ENCODE assay signal across 9 cellular contexts in genomic region chr18:13629841-13630747, GRCh38.
DNase-seq lines count a peak whose midpoint lies in the region; ATAC-seq and TF ChIP-seq lines count a peak whose summit lies in the region.
"Had no signal": no experiment of that assay in that cellular context is flagged by ENCODE, and none has a peak within 500 bp of the region (broad histone marks: within the 10 kb centered on the region; RNA-seq: fewer than 3 reads in every experiment).

No MANE protein-coding gene starts in this region.

- H3K9ac ChIP-seq in H9 (ENCODE audit: extremely low read depth, insufficient read length, low read length), result no peak overlapping the region
- no peak overlapping the region for H3K9ac ChIP-seq in colonic mucosa (ENCODE audit: low read depth in 2 of 2, low read length in 2 of 2)

- no peak overlapping the region for H2BK12ac ChIP-seq in H9 (ENCODE audit: insufficient read length, low read depth, low read length)

- H3K4me1 ChIP-seq in H9 (ENCODE audit: insufficient read depth, low read length), result no peaks in the 10 kb centered on the region
- H3K4me1 ChIP-seq in colonic mucosa, result no peaks in the 10 kb centered on the region

- H2BK120ac ChIP-seq in H9 (ENCODE audit: low read depth, low read length, poor library complexity, severe bottlenecking), result no peak overlapping the region

- H3K27me3 ChIP-seq in H9 (ENCODE audit: insufficient read depth, low read length) (no peaks in the 10 kb centered on the region), colonic mucosa (no peaks in the 10 kb centered on the region)

- no peaks in the 10 kb centered on the region for H3K23me2 ChIP-seq in H9 (ENCODE audit: insufficient read length, low read depth, low read length, poor library complexity, severe bottlenecking)

- TF ChIP-seq CTCF in H9 (conservative IDR thresholded peaks at IDR 0.05), result peak; percentile 90
- peak; percentile 68 for TF ChIP-seq CTCF in colonic mucosa (IDR thresholded peaks at IDR 0.05)

- intact Hi-C loops in colonic mucosa (cut with DNase I), result loop anchor here (5.0 to 10.0 kb wide), 4 partner anchors 73 to 515 kb away; partner anchors contain the start of gene LDLRAD4

- no peaks in the 10 kb centered on the region for H3K36me3 ChIP-seq in colonic mucosa
- H3K36me3 ChIP-seq: neutrophil had no signal

- no peaks in the 10 kb centered on the region for H3K79me2 ChIP-seq in H9 (ENCODE audit: insufficient read depth, low read length)

- H2AK5ac ChIP-seq in H9 (ENCODE audit: insufficient read length, low read length), result no peak overlapping the region

- no peaks in the 10 kb centered on the region for H3K9me3 ChIP-seq in H9 (ENCODE audit: control insufficient read depth, low read depth, low read length)
- H3K9me3 ChIP-seq in colonic mucosa, result no peaks in the 10 kb centered on the region

- no peak overlapping the region for H3K4ac ChIP-seq in H9 (ENCODE audit: low read depth, low read length)

- peak; percentile 51 for DNase-seq in activated CD8-positive, alpha-beta memory T cell treated with anti-CD3 and anti-CD28 coated beads, Interleukin-2, amount 50 U/mL, for 4 hours
- DNase-seq in activated CD8-positive, alpha-beta memory T cell treated with anti-CD3 and anti-CD28 coated beads, Interleukin-2, amount 50 U/mL, for 48 hours, result no peak
- DNase-seq in H9 (peak; percentile 67), NAMALWA (ENCODE audit: low spot score) (peak; percentile 84), colonic mucosa (peak; percentile 49), left kidney (ENCODE audit: low read depth, low spot score) (peak; percentile 92)
- DNase-seq in T-helper 2 cell treated with Interferon-gamma antibody and Interleukin-4, amounts not matched to agents 5 μg/mL and 100 μg/mL, for 36 hours (ENCODE audit: low spot score), result peak; percentile 32

- H3K4me1 Mint-ChIP-seq in H9, result peaks cover 8 to 11% of the 10 kb centered on the region in 2 experiments
- peaks cover 14% of the 10 kb centered on the region for H3K4me1 Mint-ChIP-seq in T-helper 2 cell treated with Interferon-gamma antibody and Interleukin-4, amounts not matched to agents 5 μg/mL and 100 μg/mL, for 36 hours (ENCODE audit: low read depth)
- H3K4me1 Mint-ChIP-seq in stimulated activated memory B cell treated with anti-CD40 and anti-IgM and Interleukin-4, amounts not matched to agents 10 μg/mL and 1 μg/mL and 100 μg/mL, for 72 hours, result peaks cover 19% of the 10 kb centered on the region

- H3K4me3 Mint-ChIP-seq in H9, result no peak overlapping the region
- no peak overlapping the region for H3K4me3 Mint-ChIP-seq in T-helper 2 cell treated with Interferon-gamma antibody and Interleukin-4, amounts not matched to agents 5 μg/mL and 100 μg/mL, for 36 hours
- no peak overlapping the region for H3K4me3 Mint-ChIP-seq in stimulated activated memory B cell treated with anti-CD40 and anti-IgM and Interleukin-4, amounts not matched to agents 10 μg/mL and 1 μg/mL and 100 μg/mL, for 72 hours

- no peak overlapping the region for H3K14ac ChIP-seq in H9 (ENCODE audit: insufficient read depth, low read length)

- H2BK5ac ChIP-seq in H9 (ENCODE audit: insufficient read length, low read length), result no peak overlapping the region

- no peak overlapping the region for H3K4me2 ChIP-seq in H9 (ENCODE audit: insufficient read depth, insufficient read length, low read length)

- H4K20me1 ChIP-seq in H9 (ENCODE audit: control insufficient read depth, insufficient read depth, insufficient read length), result no peaks in the 10 kb centered on the region

- no peak overlapping the region for H4K5ac ChIP-seq in H9 (ENCODE audit: insufficient read length, low read depth, low read length)

- no peak overlapping the region for H4K8ac ChIP-seq in H9 (replicated peaks; ENCODE audit: insufficient read length, low read depth, low read length)

- H2BK15ac ChIP-seq in H9 (ENCODE audit: low read depth, low read length), result no peak overlapping the region

- H3K27ac Mint-ChIP-seq in H9, result no peak overlapping the region
- no peak overlapping the region for H3K27ac Mint-ChIP-seq in T-helper 2 cell treated with Interferon-gamma antibody and Interleukin-4, amounts not matched to agents 5 μg/mL and 100 μg/mL, for 36 hours
- H3K27ac Mint-ChIP-seq in stimulated activated memory B cell treated with anti-CD40 and anti-IgM and Interleukin-4, amounts not matched to agents 10 μg/mL and 1 μg/mL and 100 μg/mL, for 72 hours, result peak overlapping the region; percentile 40

- no peak overlapping the region for H3K56ac ChIP-seq in H9 (ENCODE audit: insufficient read length, low read depth, low read length)

- no peak overlapping the region for H3K23ac ChIP-seq in H9 (ENCODE audit: insufficient read length, low read depth, low read length)

- H4K91ac ChIP-seq in H9 (ENCODE audit: insufficient read length, low read depth, low read length), result no peak overlapping the region

- H3K27ac ChIP-seq in H9 (ENCODE audit: insufficient read length, low read depth, low read length) (no peak overlapping the region), colonic mucosa (no peak overlapping the region)
- H3K27ac ChIP-seq: neutrophil had no signal

- H2BK20ac ChIP-seq in H9 (ENCODE audit: low read depth, low read length, poor library complexity, severe bottlenecking), result no peak overlapping the region

- no peaks in the 10 kb centered on the region; the same call in 1 of the 2 replicates for H3K27me3 Mint-ChIP-seq in H9 (ENCODE audit: low read depth)
- no peaks in the 10 kb centered on the region for H3K27me3 Mint-ChIP-seq in T-helper 2 cell treated with Interferon-gamma antibody and Interleukin-4, amounts not matched to agents 5 μg/mL and 100 μg/mL, for 36 hours (ENCODE audit: low read depth)
- no peaks in the 10 kb centered on the region for H3K27me3 Mint-ChIP-seq in stimulated activated memory B cell treated with anti-CD40 and anti-IgM and Interleukin-4, amounts not matched to agents 10 μg/mL and 1 μg/mL and 100 μg/mL, for 72 hours

- no peak overlapping the region for H3K4me3 ChIP-seq in colonic mucosa

- H3K36me3 Mint-ChIP-seq in H9 (ENCODE audit: insufficient read depth in 1 of 3, low read depth in 3 of 3), result no peaks in the 10 kb centered on the region; a peak in 1 of 7 replicates
- H3K36me3 Mint-ChIP-seq in T-helper 2 cell treated with Interferon-gamma antibody and Interleukin-4, amounts not matched to agents 5 μg/mL and 100 μg/mL, for 36 hours (ENCODE audit: low read depth), result peaks cover 11% of the 10 kb centered on the region
- H3K36me3 Mint-ChIP-seq in stimulated activated memory B cell treated with anti-CD40 and anti-IgM and Interleukin-4, amounts not matched to agents 10 μg/mL and 1 μg/mL and 100 μg/mL, for 72 hours, result peaks cover 29% of the 10 kb centered on the region

- H3K18ac ChIP-seq in H9 (ENCODE audit: insufficient read length, low read depth, low read length), result no peak overlapping the region

- H2AFZ ChIP-seq in H9 (ENCODE audit: low read length), result no peak overlapping the region

- peaks cover 12 to 16% of the 10 kb centered on the region in 2 experiments for H3K9me3 Mint-ChIP-seq in H9
- peaks cover 3% of the 10 kb centered on the region for H3K9me3 Mint-ChIP-seq in T-helper 2 cell treated with Interferon-gamma antibody and Interleukin-4, amounts not matched to agents 5 μg/mL and 100 μg/mL, for 36 hours
- H3K9me3 Mint-ChIP-seq in stimulated activated memory B cell treated with anti-CD40 and anti-IgM and Interleukin-4, amounts not matched to agents 10 μg/mL and 1 μg/mL and 100 μg/mL, for 72 hours, result no peaks in the 10 kb centered on the region

- no peak overlapping the region for H3T11ph ChIP-seq in H9 (ENCODE audit: low read length)

- H3K79me1 ChIP-seq in H9 (ENCODE audit: insufficient read depth, low read depth, low read length, poor library complexity, severe bottlenecking), result no peaks in the 10 kb centered on the region

- ATAC-seq in stimulated activated memory B cell treated with anti-CD40 and anti-IgM and Interleukin-4, amounts not matched to agents 10 μg/mL and 1 μg/mL and 100 μg/mL, for 72 hours, result peak; percentile 84

- no CpG with 5 or more reads among the region's 8 CpGs for WGBS in H9 (ENCODE audit: extremely low coverage, insufficient read length, low lambda C conversion rate)
